In the genomic region with DNA sequence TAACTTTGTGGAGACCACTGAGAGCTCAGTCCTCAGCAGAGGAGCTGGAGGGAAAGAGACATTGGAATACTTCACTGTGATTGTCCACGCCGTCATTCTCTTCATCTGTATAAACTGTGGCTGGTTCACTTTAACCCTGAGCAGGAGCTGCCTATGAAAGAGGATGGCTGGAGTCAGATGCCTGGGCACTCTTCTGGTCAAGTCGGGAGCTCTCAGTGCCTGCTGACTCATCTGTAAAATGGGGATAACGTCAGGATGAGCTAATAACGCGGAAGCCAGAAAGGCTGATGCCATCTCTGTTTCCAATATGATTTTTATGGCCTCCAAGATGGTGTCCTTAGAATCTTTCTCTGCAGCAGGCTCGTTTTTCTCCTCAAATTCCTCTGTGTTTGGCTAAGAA, we compare ENCODE assay signal across 19 cellular contexts. TPM values are rescaled to one million over a fixed set of nuclear protein-coding genes. Genes with fewer than 3 reads are reported as not detected.
DNase-seq lines count a peak whose midpoint lies in the region; ATAC-seq and TF ChIP-seq lines count a peak whose summit lies in the region.
"Had no signal": no experiment of that assay in that cellular context is flagged by ENCODE, and none has a peak within 500 bp of the region (broad histone marks: within the 10 kb centered on the region; RNA-seq: fewer than 3 reads in every experiment).

No MANE protein-coding gene starts in this region.

- H3K4me3 ChIP-seq in fibroblast of mammary gland (ENCODE audit: control insufficient read depth, low read depth, low read length) (no peak overlapping the region), prostate gland (no peak overlapping the region), right lobe of liver (no peak overlapping the region)
- H3K4me3 ChIP-seq: BLaER1 treated with 17β-estradiol and CSF1 and Interleukin-3, amounts not matched to agents 10 nM and 100 nM had no signal

- intact Hi-C loops in prostate gland (cut with DNase I) (no loop called here), right lobe of liver (cut with DNase I) (no loop called here)

- no peaks in the 10 kb centered on the region for H3K9me3 ChIP-seq in prostate gland
- H3K9me3 ChIP-seq in right lobe of liver = no peaks in the 10 kb centered on the region
- H3K9me3 ChIP-seq: BLaER1 treated with 17β-estradiol and CSF1 and Interleukin-3, amounts not matched to agents 10 nM and 100 nM had no signal

- WGBS in prostate gland = 66% methylated on average over 7 of the region's 7 CpGs
- 59% methylated on average over 5 of the region's 7 CpGs for WGBS in right lobe of liver (ENCODE audit: insufficient coverage, low coverage, low lambda C conversion rate, missing lambda C conversion rate)

- TF ChIP-seq CTCF in fibroblast of mammary gland (conservative IDR thresholded peaks at IDR 0.05; ENCODE audit: control insufficient read depth, insufficient read depth, low read depth, low read length) = no peak
- TF ChIP-seq CTCF in prostate gland (IDR thresholded peaks at IDR 0.05) = no peak
- TF ChIP-seq CTCF in right lobe of liver (IDR thresholded peaks at IDR 0.05) = no peak

- H3K36me3 ChIP-seq in prostate gland = no peaks in the 10 kb centered on the region
- no peaks in the 10 kb centered on the region for H3K36me3 ChIP-seq in right lobe of liver
- H3K36me3 ChIP-seq: BLaER1 treated with 17β-estradiol and CSF1 and Interleukin-3, amounts not matched to agents 10 nM and 100 nM had no signal

- TF ChIP-seq POLR2A in prostate gland (IDR thresholded peaks at IDR 0.05) (no peak), right lobe of liver (IDR thresholded peaks at IDR 0.05) (no peak)

- H3K4me1 ChIP-seq in prostate gland (replicated peaks) = no peaks in the 10 kb centered on the region
- H3K4me1 ChIP-seq in right lobe of liver = no peaks in the 10 kb centered on the region
- H3K4me1 ChIP-seq: BLaER1 treated with 17β-estradiol and CSF1 and Interleukin-3, amounts not matched to agents 10 nM and 100 nM had no signal

- H3K27ac ChIP-seq in prostate gland = peak overlapping the region; percentile 41 to 47
- H3K27ac ChIP-seq in right lobe of liver = no peak overlapping the region
- H3K27ac ChIP-seq: BLaER1 treated with 17β-estradiol and CSF1 and Interleukin-3, amounts not matched to agents 10 nM and 100 nM; RWPE1 had no signal

- ATAC-seq in right lobe of liver = no peak
- ATAC-seq: CD8-positive, alpha-beta T cell had no signal

- H3K27me3 ChIP-seq in prostate gland (replicated peaks; ENCODE audit: insufficient read depth) (no peaks in the 10 kb centered on the region), right lobe of liver (no peaks in the 10 kb centered on the region)
- H3K27me3 ChIP-seq: BLaER1 treated with 17β-estradiol and CSF1 and Interleukin-3, amounts not matched to agents 10 nM and 100 nM had no signal

- DNase-seq in EL (peak; percentile 55), RKO (ENCODE audit: low spot score) (peak; percentile 31), fibroblast of mammary gland (ENCODE audit: low read depth) (peak; percentile 54), prostate gland (ENCODE audit: low spot score) (no peak), T1000 (lab: John Stamatoyannopoulos, UW) (no peak), right lobe of liver (no peak), NCI-H69 (lab: John Stamatoyannopoulos, UW) (no peak)
- DNase-seq in effector CD4-positive, alpha-beta T cell = no peak
- DNase-seq: Calu3; CD8-positive, alpha-beta T cell; H9; NCI-H1105; NCI-H1694 treated with DMSO at 0.1 percent for 48 hours; NCI-H510A; NCI-H774; OCI-M1; SIG-M5 had no signal

RNA-seq across cellular contexts. Expression of a gene that starts 51.6 kb away (rescaled TPM):
- total RNA-seq in prostate gland = 10 to 100 TPM; 34.1 to 37.8 TPM
- 10 to 100 TPM; 29.6 to 66.5 (median 34.8) TPM for total RNA-seq in right lobe of liver

Comparison
In these comparisons a context has a peak if more than half of its experiments do, and no peak if none do; other contexts are left out.
1. DNase-seq: peak in EL (single experiment), RKO (single experiment) and fibroblast of mammary gland (single experiment); none in prostate gland (single experiment), T1000 (single experiment), right lobe of liver (0 of 3), effector CD4-positive, alpha-beta T cell (single experiment) and NCI-H69 (single experiment).
2. H3K27ac ChIP-seq: peak in prostate gland (2 of 2); none in right lobe of liver (0 of 3).